Comparison of ENCODE assay signal across 1 cellular context in genomic region chr16:89197633-89198416, GRCh38.
TF ChIP-seq lines count a peak whose summit lies in the region.

No MANE protein-coding gene starts in this region.

TF ChIP-seq in HepG2, 621 proteins besides CTCF, POLR2A, EP300 and RAD21 (continued from another document and continues in another):
- TF ChIP-seq AKNA (CRISPR knock-in tag; IDR thresholded peaks at IDR 0.05; ENCODE audit: borderline replicate concordance) (no peak), ZSCAN31 (CRISPR knock-in tag; IDR thresholded peaks at IDR 0.05; ENCODE audit: low read depth) (peak; percentile 92), ARID2 (CRISPR knock-in tag; IDR thresholded peaks at IDR 0.05; ENCODE audit: borderline replicate concordance) (no peak), IKZF5 (CRISPR knock-in tag; IDR thresholded peaks at IDR 0.05) (peak; percentile 88; the same call in 1 of the 2 replicates), HNF1B (CRISPR knock-in tag; IDR thresholded peaks at IDR 0.05) (peak; percentile 56; the same call in 1 of the 2 replicates), SKIL (CRISPR knock-in tag; IDR thresholded peaks at IDR 0.05; ENCODE audit: borderline replicate concordance) (peak; percentile 97), ZBTB46 (CRISPR knock-in tag; IDR thresholded peaks at IDR 0.05; ENCODE audit: borderline replicate concordance) (0 out of 2 replicates have a peak, but pooled peaks have one; percentile 63), ZNF10 (CRISPR knock-in tag; IDR thresholded peaks at IDR 0.05; ENCODE audit: borderline replicate concordance, low read depth) (no peak), SP1 (IDR thresholded peaks at IDR 0.05) (no peak), SP1 (CRISPR knock-in tag; IDR thresholded peaks at IDR 0.05) (peak; percentile 14), KDM1A (CRISPR knock-in tag; IDR thresholded peaks at IDR 0.05) (no peak), RNF2 (conservative IDR thresholded peaks at IDR 0.05; ENCODE audit: low read depth) (peak; percentile 26; the same call in 1 of the 2 replicates), ZNF256 (CRISPR knock-in tag; conservative IDR thresholded peaks at IDR 0.05) (no peak), ZNF281 (CRISPR knock-in tag; IDR thresholded peaks at IDR 0.05; ENCODE audit: borderline replicate concordance) (peak; percentile 62; the same call in 1 of the 2 replicates), TRAFD1 (CRISPR knock-in tag; IDR thresholded peaks at IDR 0.05; ENCODE audit: borderline replicate concordance) (no peak), STAG1 (CRISPR knock-in tag; IDR thresholded peaks at IDR 0.05) (no peak; the same call in 1 of the 2 replicates), ZGPAT (CRISPR knock-in tag; IDR thresholded peaks at IDR 0.05) (peak; percentile 91), SYNCRIP (IDR thresholded peaks at IDR 0.05; ENCODE audit: insufficient read depth, low read depth, low read length) (no peak), ZNF616 (CRISPR knock-in tag; IDR thresholded peaks at IDR 0.05; ENCODE audit: low read depth) (no peak), SNRNP70 (IDR thresholded peaks at IDR 0.05; ENCODE audit: low read depth, low read length) (no peak), KDM4B (CRISPR knock-in tag; IDR thresholded peaks at IDR 0.05) (peak; percentile 80; the same call in 1 of the 2 replicates), RCOR2 (CRISPR knock-in tag; IDR thresholded peaks at IDR 0.05) (peak; percentile 78), TFDP1 (CRISPR knock-in tag; IDR thresholded peaks at IDR 0.05; ENCODE audit: borderline replicate concordance) (peak; percentile 60; the same call in 1 of the 2 replicates), ZMYM4 (CRISPR knock-in tag; IDR thresholded peaks at IDR 0.05) (no peak; the same call in 1 of the 2 replicates), NCOA5 (CRISPR knock-in tag; IDR thresholded peaks at IDR 0.05) (no peak), MYC (CRISPR knock-in tag; IDR thresholded peaks at IDR 0.05; ENCODE audit: borderline replicate concordance) (peak; percentile 88), ZBTB7A (CRISPR knock-in tag; IDR thresholded peaks at IDR 0.05) (peak; percentile 47; the same call in 1 of the 2 replicates), CHD4 (IDR thresholded peaks at IDR 0.05; ENCODE audit: borderline replicate concordance, low read length) (no peak), ZFP90 (CRISPR knock-in tag; IDR thresholded peaks at IDR 0.05; ENCODE audit: borderline replicate concordance) (peak; percentile 80), RNF219 (CRISPR knock-in tag; IDR thresholded peaks at IDR 0.05) (no peak)
